Comparison of ENCODE assay signal across 14 cellular contexts in genomic region chr4:118746251-118746919, GRCh38.
DNase-seq lines count a peak whose midpoint lies in the region; ATAC-seq and TF ChIP-seq lines count a peak whose summit lies in the region.
"Had no signal": no experiment of that assay in that cellular context is flagged by ENCODE, and none has a peak within 500 bp of the region (broad histone marks: within the 10 kb centered on the region; RNA-seq: fewer than 3 reads in every experiment).

No MANE protein-coding gene starts in this region.

- H3K4me1 ChIP-seq in adipocyte (ENCODE audit: control insufficient read depth, insufficient read depth, low read length) = peaks cover 14% of the 10 kb centered on the region
- H3K4me1 ChIP-seq: Caco-2 had no signal

- H3K9me3 ChIP-seq in adipocyte (ENCODE audit: control insufficient read depth, low read length) = no peaks in the 10 kb centered on the region
- H3K9me3 ChIP-seq: Caco-2 had no signal

- H3K4me3 ChIP-seq in adipocyte (ENCODE audit: low read length) = no peak overlapping the region

- H3K27me3 ChIP-seq in adipocyte (replicated peaks; ENCODE audit: control insufficient read depth, insufficient read depth, low read length) = no peaks in the 10 kb centered on the region

- peak overlapping the region; percentile 2 for H3K9ac ChIP-seq in adipocyte (ENCODE audit: low read length)

- peaks cover 72% of the 10 kb centered on the region for H3K36me3 ChIP-seq in adipocyte (ENCODE audit: control insufficient read depth, insufficient read depth, low read length, severe bottlenecking)

- DNase-seq in NCI-H1417 (lab: John Stamatoyannopoulos, UW) = peak; percentile 48 to 80 (median 57)
- DNase-seq in NCI-H1417 treated with DMSO at 0.1 percent for 48 hours (lab: John Stamatoyannopoulos, UW) = no peak
- DNase-seq in adipocyte (ENCODE audit: low read depth) = no peak
- peak; percentile 60 for DNase-seq in islet precursor cell
- peak; percentile 58 for DNase-seq in superior temporal gyrus (ENCODE audit: extremely low spot score)
- DNase-seq in GM10266 (ENCODE audit: extremely low spot score) = no peak
- DNase-seq in stimulated activated CD4-positive, alpha-beta T cell treated with anti-CD3 and anti-CD28 coated beads, Interleukin-12 subunit alpha, Interleukin-12 subunit beta, amount 100 ng/mL, for 4 hours = no peak
- DNase-seq: ACHN; Caco-2; NCI-H1048; NCI-H82; RPMI8226; stimulated activated CD4-positive, alpha-beta T cell treated with anti-CD3 and anti-CD28 coated beads, Interleukin-1b, Interleukin-23, amount 100 ng/mL, for 48 hours had no signal

- no peak for TF ChIP-seq CTCF in GM10266 (IDR thresholded peaks at IDR 0.05; ENCODE audit: control insufficient read depth, insufficient read depth, low read depth, missing control alignments)

- no peak for ATAC-seq in HG03095 (IDR thresholded peaks at IDR 0.05; ENCODE audit: unreplicated experiment)

Comparison
In these comparisons a context has a peak if more than half of its experiments do, and no peak if none do; other contexts are left out.
1. DNase-seq: peak in NCI-H1417 (3 of 3), islet precursor cell (single experiment) and superior temporal gyrus (single experiment); none in NCI-H1417 treated with DMSO at 0.1 percent for 48 hours (single experiment), adipocyte (single experiment), GM10266 (single experiment) and stimulated activated CD4-positive, alpha-beta T cell treated with anti-CD3 and anti-CD28 coated beads, Interleukin-12 subunit alpha, Interleukin-12 subunit beta, amount 100 ng/mL, for 4 hours (single experiment).